23 cellular contexts compared by ENCODE assay signal in the genomic region with DNA sequence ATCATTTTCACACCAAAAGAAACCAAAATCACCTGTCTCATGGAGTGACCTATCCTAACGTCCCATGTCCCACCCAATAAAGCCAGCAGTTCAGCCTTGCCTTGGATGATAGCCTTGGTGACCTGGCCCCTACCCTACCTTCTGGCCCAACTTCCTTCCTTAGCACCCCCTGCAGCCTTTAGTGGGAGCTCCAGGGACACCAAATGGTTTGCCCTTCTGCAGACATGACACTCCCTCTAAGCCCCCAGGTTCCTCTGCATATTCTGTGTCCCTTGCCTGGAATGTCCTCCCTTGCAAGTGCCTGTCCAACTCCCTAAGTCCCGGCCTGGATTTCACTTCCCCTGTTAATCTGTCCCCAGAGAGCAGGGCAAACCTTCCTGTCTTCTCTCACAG. TPM values are rescaled to one million over a fixed set of nuclear protein-coding genes. Genes with fewer than 3 reads are reported as not detected.
DNase-seq lines count a peak whose midpoint lies in the region; ATAC-seq and TF ChIP-seq lines count a peak whose summit lies in the region.
"Had no signal": no experiment of that assay in that cellular context is flagged by ENCODE, and none has a peak within 500 bp of the region (broad histone marks: within the 10 kb centered on the region; RNA-seq: fewer than 3 reads in every experiment).

No MANE protein-coding gene starts in this region.

- no peak for ATAC-seq in activated naive CD8-positive, alpha-beta T cell treated with anti-CD3 and anti-CD28 coated beads, Interleukin-2, amount 50 U/mL, for 24 hours
- ATAC-seq: activated T-cell treated with anti-CD3 and anti-CD28 coated beads, Interleukin-2, amount 50 U/mL, for 72 hours; psoas muscle; Right ventricle myocardium inferior had no signal

- no peak overlapping the region for H3K9ac ChIP-seq in Loucy (ENCODE audit: low read depth, low read length, poor library complexity, severe bottlenecking)

- H3K27ac ChIP-seq in tibial artery: no peak overlapping the region
- H3K27ac ChIP-seq: 22Rv1, cardiac muscle cell, neutrophil, psoas muscle had no signal

- H3K27me3 ChIP-seq in Loucy (ENCODE audit: insufficient read depth, low read length, poor library complexity, severe bottlenecking) (no peaks in the 10 kb centered on the region), tibial artery (no peaks in the 10 kb centered on the region)
- H3K27me3 ChIP-seq: cardiac muscle cell, neutrophil had no signal

- no peak overlapping the region for H3K4me3 Mint-ChIP-seq in activated naive CD8-positive, alpha-beta T cell treated with anti-CD3 and anti-CD28 coated beads, Interleukin-2, amount 50 U/mL, for 24 hours
- H3K4me3 Mint-ChIP-seq in neural crest cell (peak overlapping the region; percentile 68), glutamatergic neuron (ENCODE audit: unreplicated experiment) (no peak overlapping the region)
- H3K4me3 Mint-ChIP-seq: activated T-cell treated with anti-CD3 and anti-CD28 coated beads, Interleukin-2, amount 50 U/mL, for 72 hours had no signal

- no peaks in the 10 kb centered on the region for H3F3A ChIP-seq in Loucy (ENCODE audit: low read depth)

- peak overlapping the region; percentile 12 for H3K27ac Mint-ChIP-seq in activated naive CD8-positive, alpha-beta T cell treated with anti-CD3 and anti-CD28 coated beads, Interleukin-2, amount 50 U/mL, for 24 hours
- peak overlapping the region; percentile 78 for H3K27ac Mint-ChIP-seq in neural crest cell (ENCODE audit: unreplicated experiment)
- no peak overlapping the region for H3K27ac Mint-ChIP-seq in glutamatergic neuron (ENCODE audit: unreplicated experiment)

- DNase-seq in DMS 273 (lab: John Stamatoyannopoulos, UW; ENCODE audit: unreplicated experiment): peak; percentile 94
- DNase-seq in DMS 273 treated with DMSO at 0.1 percent for 48 hours (lab: John Stamatoyannopoulos, UW): no peak
- no peak for DNase-seq in activated naive CD8-positive, alpha-beta T cell treated with anti-CD3 and anti-CD28 coated beads, Interleukin-2, amount 50 U/mL, for 24 hours
- DNase-seq in neural crest cell (ENCODE audit: low read depth, low spot score): no peak
- no peak for DNase-seq in tibial artery
- no peak for DNase-seq in glutamatergic neuron
- no peak for DNase-seq in DMS114 treated with DMSO at 0.1 percent for 48 hours (lab: John Stamatoyannopoulos, UW; ENCODE audit: unreplicated experiment)
- DNase-seq: activated naive CD4-positive, alpha-beta T cell treated with anti-CD3 and anti-CD28 coated beads, Interleukin-2, amount 50 U/mL, for 16 hours; activated T-cell treated with anti-CD3 and anti-CD28 coated beads, Interleukin-2, amount 50 U/mL, for 72 hours; aorta; cortex of kidney; Kasumi-1; NCI-H1694 treated with DMSO at 0.1 percent for 48 hours; psoas muscle; trophoblast cell had no signal

- H3K4me1 Mint-ChIP-seq in activated naive CD8-positive, alpha-beta T cell treated with anti-CD3 and anti-CD28 coated beads, Interleukin-2, amount 50 U/mL, for 24 hours: peaks cover 8% of the 10 kb centered on the region
- H3K4me1 Mint-ChIP-seq in neural crest cell: peaks cover 32% of the 10 kb centered on the region
- H3K4me1 Mint-ChIP-seq in glutamatergic neuron (ENCODE audit: low read depth, unreplicated experiment): peaks cover 29% of the 10 kb centered on the region

- H3K9me2 ChIP-seq in Loucy (replicated peaks; ENCODE audit: low read depth, low read length): no peaks in the 10 kb centered on the region

- H3K27me3 Mint-ChIP-seq in activated naive CD8-positive, alpha-beta T cell treated with anti-CD3 and anti-CD28 coated beads, Interleukin-2, amount 50 U/mL, for 24 hours: no peaks in the 10 kb centered on the region
- peaks cover 22% of the 10 kb centered on the region for H3K27me3 Mint-ChIP-seq in neural crest cell (ENCODE audit: low read depth)
- peaks cover 5% of the 10 kb centered on the region for H3K27me3 Mint-ChIP-seq in glutamatergic neuron (ENCODE audit: unreplicated experiment)

- TF ChIP-seq CTCF in Loucy (conservative IDR thresholded peaks at IDR 0.05; ENCODE audit: low read length): 0 out of 2 replicates have a peak, but pooled peaks have one; percentile 16
- TF ChIP-seq CTCF in neural crest cell (conservative IDR thresholded peaks at IDR 0.05): no peak
- TF ChIP-seq CTCF in tibial artery (IDR thresholded peaks at IDR 0.05): no peak
- TF ChIP-seq CTCF in glutamatergic neuron (IDR thresholded peaks at IDR 0.05; ENCODE audit: partially characterized antibody, unreplicated experiment): no peak

- H3K36me3 Mint-ChIP-seq in activated naive CD8-positive, alpha-beta T cell treated with anti-CD3 and anti-CD28 coated beads, Interleukin-2, amount 50 U/mL, for 24 hours (ENCODE audit: low read depth): peaks cover 25% of the 10 kb centered on the region
- peaks cover 18% of the 10 kb centered on the region for H3K36me3 Mint-ChIP-seq in neural crest cell (ENCODE audit: low read depth)
- H3K36me3 Mint-ChIP-seq in glutamatergic neuron (ENCODE audit: unreplicated experiment): peaks cover 5% of the 10 kb centered on the region

- H3K4me2 ChIP-seq in Loucy (ENCODE audit: low read depth, low read length, poor library complexity, severe bottlenecking): no peak overlapping the region

- no peaks in the 10 kb centered on the region for H3K79me2 ChIP-seq in Loucy (ENCODE audit: insufficient read depth, low read length)

- H3K36me3 ChIP-seq in Loucy (ENCODE audit: insufficient read depth, low read length) (peaks cover 35% of the 10 kb centered on the region; the same call in 1 of the 2 replicates), tibial artery (peaks cover 1 to 61% (median 21%) of the 10 kb centered on the region in 3 donors)

- H4K20me1 ChIP-seq in Loucy (ENCODE audit: insufficient read depth, low read length, poor library complexity, severe bottlenecking): no peaks in the 10 kb centered on the region

- H3K4me1 ChIP-seq in Loucy (ENCODE audit: insufficient read depth, low read length, poor library complexity, severe bottlenecking): peaks cover 28% of the 10 kb centered on the region
- peaks cover 0 to 12% (median 4%) of the 10 kb centered on the region in 4 donors for H3K4me1 ChIP-seq in tibial artery
- H3K4me1 ChIP-seq: psoas muscle had no signal

- H2AFZ ChIP-seq in Loucy (ENCODE audit: low read length): no peak overlapping the region

- no peaks in the 10 kb centered on the region for H3K9me3 ChIP-seq in Loucy (ENCODE audit: insufficient read depth, low read depth, low read length)
- H3K9me3 ChIP-seq in tibial artery: no peaks in the 10 kb centered on the region
- H3K9me3 ChIP-seq: neutrophil, psoas muscle had no signal

- intact Hi-C loops in tibial artery (cut with DNase I; ENCODE audit: low total_unique reads): no loop called here

- H3K4me3 ChIP-seq in Loucy (ENCODE audit: low read length, poor library complexity, severe bottlenecking) (no peak overlapping the region), tibial artery (no peak overlapping the region)
- H3K4me3 ChIP-seq: cardiac muscle cell, lung, psoas muscle had no signal

- H3K9me3 Mint-ChIP-seq in activated naive CD8-positive, alpha-beta T cell treated with anti-CD3 and anti-CD28 coated beads, Interleukin-2, amount 50 U/mL, for 24 hours: no peaks in the 10 kb centered on the region
- H3K9me3 Mint-ChIP-seq in neural crest cell (no peaks in the 10 kb centered on the region), glutamatergic neuron (ENCODE audit: unreplicated experiment) (peaks cover 12% of the 10 kb centered on the region)
- H3K9me3 Mint-ChIP-seq: activated T-cell treated with anti-CD3 and anti-CD28 coated beads, Interleukin-2, amount 50 U/mL, for 72 hours had no signal

RNA-seq across cellular contexts. Expression of a gene that starts 2.2 kb away (rescaled TPM):
- total RNA-seq in neural crest cell (0.37 and 0.64 TPM in 2 replicates), glutamatergic neuron (ENCODE audit: unreplicated experiment) (0.20 TPM)
- total RNA-seq: H4, kidney epithelial cell had no signal

RNA-seq across cellular contexts. Expression of a gene that starts 39.9 kb away (rescaled TPM):
- 111 and 114 TPM in 2 replicates for total RNA-seq in neural crest cell
- 110 TPM for total RNA-seq in glutamatergic neuron (ENCODE audit: unreplicated experiment)
